21 cellular contexts compared by ENCODE assay signal in the genomic region with DNA sequence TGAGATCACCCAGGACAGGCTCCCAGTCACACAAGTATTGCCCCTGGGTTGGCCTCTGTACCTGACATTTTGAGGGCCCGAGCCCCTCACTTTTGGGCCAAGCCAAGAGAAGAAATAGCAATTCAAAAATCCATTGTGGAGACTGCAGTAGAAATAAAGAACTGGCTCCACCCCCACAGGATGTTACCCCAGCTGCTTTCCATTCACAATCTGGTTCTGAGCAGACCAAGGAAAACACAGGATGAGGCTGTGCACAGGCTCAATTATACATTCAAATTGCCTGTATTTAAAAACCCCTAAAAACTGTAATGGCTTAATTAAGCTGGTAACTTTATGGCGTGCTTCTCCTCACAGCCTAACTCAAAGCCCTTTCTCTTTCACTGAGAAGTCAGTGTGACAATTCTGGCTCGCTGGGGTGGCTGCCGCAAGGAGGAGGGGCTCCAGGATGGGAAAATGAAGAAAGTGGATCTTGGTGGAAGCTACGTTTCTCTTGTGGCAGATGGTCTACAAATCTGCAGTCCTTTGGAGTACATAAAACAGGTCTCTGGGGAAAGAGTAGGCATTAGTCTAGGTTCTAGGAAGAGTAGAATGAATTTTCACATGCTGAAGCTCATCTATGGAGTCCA.
DNase-seq lines count a peak whose midpoint lies in the region; ATAC-seq, FAIRE-seq and TF ChIP-seq lines count a peak whose summit lies in the region.
"Had no signal": no experiment of that assay in that cellular context is flagged by ENCODE, and none has a peak within 500 bp of the region (broad histone marks: within the 10 kb centered on the region; RNA-seq: fewer than 3 reads in every experiment).

No MANE protein-coding gene starts in this region.

- H3K27me3 Mint-ChIP-seq in glutamatergic neuron (ENCODE audit: unreplicated experiment): no peaks in the 10 kb centered on the region
- H3K27me3 Mint-ChIP-seq: activated CD4-positive, alpha-beta T cell treated with anti-CD3 and anti-CD28 coated beads, Interleukin-2, amount 10 ng/mL, durations not matched to agents 7 days and 5 days; CD4-positive, alpha-beta memory T cell had no signal

- intact Hi-C loops in left ventricle myocardium superior (cut with micrococcal nuclease): no loop called here
- intact Hi-C loops in Right ventricle myocardium superior (cut with DNase I): no loop called here

- H3K27ac Mint-ChIP-seq in glutamatergic neuron (ENCODE audit: unreplicated experiment): peak overlapping the region; percentile 99
- H3K27ac Mint-ChIP-seq: activated CD4-positive, alpha-beta T cell treated with anti-CD3 and anti-CD28 coated beads, Interleukin-2, amount 10 ng/mL, durations not matched to agents 7 days and 5 days; CD4-positive, alpha-beta memory T cell had no signal

- DNase-seq in left ventricle myocardium superior (no peak), Right ventricle myocardium superior (no peak), NOMO-1 treated with dmso at 0.1 percent for 144 hours (lab: John Stamatoyannopoulos, UW; ENCODE audit: unreplicated experiment) (peak; percentile 36), glutamatergic neuron (peak; percentile 41), skeletal muscle cell (ENCODE audit: low read depth) (no peak), GM19239 (ENCODE audit: insufficient read length, low spot score) (no peak), SIG-M5 (lab: John Stamatoyannopoulos, UW) (no peak)
- DNase-seq: activated CD4-positive, alpha-beta T cell treated with anti-CD3 and anti-CD28 coated beads, Interleukin-2, amount 10 ng/mL, durations not matched to agents 7 days and 5 days; activated CD8-positive, alpha-beta memory T cell treated with anti-CD3 and anti-CD28 coated beads, Interleukin-2, amount 50 U/mL, for 48 hours; activated gamma-delta T cell; adrenal gland; CD4-positive, alpha-beta memory T cell; KG1; MV-4-11; NCI-H2107; NK-92 treated with Interleukin-12 subunit alpha and Interleukin-12 subunit beta, amount 100 ng/mL, for 24 hours; occipital lobe had no signal

- no peaks in the 10 kb centered on the region for H3K36me3 Mint-ChIP-seq in glutamatergic neuron (ENCODE audit: unreplicated experiment)
- H3K36me3 Mint-ChIP-seq: CD4-positive, alpha-beta memory T cell had no signal

- no peak for FAIRE-seq in GM19239 (lab: Jason Lieb, UNC)
- FAIRE-seq: GM18507 had no signal

- TF ChIP-seq CTCF in glutamatergic neuron (IDR thresholded peaks at IDR 0.05; ENCODE audit: partially characterized antibody, unreplicated experiment): no peak

- peak; percentile 20 for ATAC-seq in left ventricle myocardium superior
- ATAC-seq in Right ventricle myocardium superior (ENCODE audit: poor library complexity): no peak
- ATAC-seq in HG03442 (IDR thresholded peaks at IDR 0.05; ENCODE audit: unreplicated experiment): no peak
- ATAC-seq: gastroesophageal sphincter had no signal

- peak overlapping the region; percentile 3 for H3K4me3 ChIP-seq in skeletal muscle cell (ENCODE audit: low read depth, low read length)
- H3K4me3 ChIP-seq: adrenal gland, cardiac muscle cell, gastroesophageal sphincter had no signal

- H3K4me3 Mint-ChIP-seq in glutamatergic neuron (ENCODE audit: unreplicated experiment): peak overlapping the region; percentile 81
- H3K4me3 Mint-ChIP-seq: activated CD4-positive, alpha-beta T cell treated with anti-CD3 and anti-CD28 coated beads, Interleukin-2, amount 10 ng/mL, durations not matched to agents 7 days and 5 days; CD4-positive, alpha-beta memory T cell had no signal

- H3K9me3 Mint-ChIP-seq in glutamatergic neuron (ENCODE audit: unreplicated experiment): peaks cover 3% of the 10 kb centered on the region
- H3K9me3 Mint-ChIP-seq: activated CD4-positive, alpha-beta T cell treated with anti-CD3 and anti-CD28 coated beads, Interleukin-2, amount 10 ng/mL, durations not matched to agents 7 days and 5 days had no signal

- H3K4me1 Mint-ChIP-seq in glutamatergic neuron (ENCODE audit: low read depth, unreplicated experiment): peaks cover 58% of the 10 kb centered on the region
- H3K4me1 Mint-ChIP-seq: activated CD4-positive, alpha-beta T cell treated with anti-CD3 and anti-CD28 coated beads, Interleukin-2, amount 10 ng/mL, durations not matched to agents 7 days and 5 days had no signal

Comparison
In these comparisons a context has a peak if more than half of its experiments do, and no peak if none do; other contexts are left out.
1. DNase-seq: peak in NOMO-1 treated with dmso at 0.1 percent for 144 hours (single experiment) and glutamatergic neuron (single experiment); none in left ventricle myocardium superior (single experiment), Right ventricle myocardium superior (single experiment), skeletal muscle cell (single experiment), GM19239 (single experiment) and SIG-M5 (single experiment).